24 cellular contexts compared by ENCODE assay signal in the genomic region with DNA sequence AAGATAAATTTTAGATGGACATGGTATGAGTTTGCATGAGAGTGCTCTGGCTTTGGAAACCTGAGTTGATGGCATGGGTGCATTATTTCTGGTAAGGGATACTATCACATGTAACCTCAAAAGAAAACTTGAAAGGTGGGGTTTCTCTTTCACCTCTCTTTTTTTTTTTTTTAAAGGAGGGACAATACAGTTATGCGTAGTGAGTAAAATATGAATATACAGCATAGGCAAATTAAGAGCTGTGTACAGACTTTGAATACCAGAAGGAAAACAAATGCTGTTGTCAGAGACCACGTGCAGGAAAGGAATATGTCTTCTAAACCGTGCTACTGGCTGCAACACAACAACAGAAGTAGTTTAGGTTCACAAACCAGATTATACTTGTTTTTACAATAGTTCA.
DNase-seq lines count a peak whose midpoint lies in the region; ATAC-seq and TF ChIP-seq lines count a peak whose summit lies in the region.
"Had no signal": no experiment of that assay in that cellular context is flagged by ENCODE, and none has a peak within 500 bp of the region (broad histone marks: within the 10 kb centered on the region; RNA-seq: fewer than 3 reads in every experiment).

No MANE protein-coding gene starts in this region.

- H2AFZ ChIP-seq in PC-9 = no peak overlapping the region
- H2AFZ ChIP-seq: neural progenitor cell had no signal

- H3K36me3 Mint-ChIP-seq in CD4-positive, alpha-beta T cell (ENCODE audit: low read depth) = no peaks in the 10 kb centered on the region
- peaks cover 2% of the 10 kb centered on the region for H3K36me3 Mint-ChIP-seq in memory B cell
- H3K36me3 Mint-ChIP-seq in activated CD4-positive, alpha-beta memory T cell treated with anti-CD3 and anti-CD28 coated beads, Interleukin-2, amount 10 ng/mL, durations not matched to agents 7 days and 5 days (ENCODE audit: low read depth) = peaks cover 6% of the 10 kb centered on the region

- peak overlapping the region; percentile 14 for H3K4me3 Mint-ChIP-seq in CD4-positive, alpha-beta T cell
- peak overlapping the region; percentile 3 for H3K4me3 Mint-ChIP-seq in memory B cell
- H3K4me3 Mint-ChIP-seq in activated CD4-positive, alpha-beta memory T cell treated with anti-CD3 and anti-CD28 coated beads, Interleukin-2, amount 10 ng/mL, durations not matched to agents 7 days and 5 days = no peak overlapping the region
- H3K4me3 Mint-ChIP-seq: H9, neural progenitor cell, type B pancreatic cell had no signal

- H3K4me1 Mint-ChIP-seq in CD4-positive, alpha-beta T cell (ENCODE audit: low read depth) = peaks cover 92% of the 10 kb centered on the region
- H3K4me1 Mint-ChIP-seq in memory B cell = peaks cover 71% of the 10 kb centered on the region
- peaks cover 47% of the 10 kb centered on the region for H3K4me1 Mint-ChIP-seq in activated CD4-positive, alpha-beta memory T cell treated with anti-CD3 and anti-CD28 coated beads, Interleukin-2, amount 10 ng/mL, durations not matched to agents 7 days and 5 days

- H3K27me3 Mint-ChIP-seq in CD4-positive, alpha-beta T cell = no peaks in the 10 kb centered on the region
- H3K27me3 Mint-ChIP-seq in memory B cell = no peaks in the 10 kb centered on the region
- H3K27me3 Mint-ChIP-seq in activated CD4-positive, alpha-beta memory T cell treated with anti-CD3 and anti-CD28 coated beads, Interleukin-2, amount 10 ng/mL, durations not matched to agents 7 days and 5 days = no peaks in the 10 kb centered on the region
- H3K27me3 Mint-ChIP-seq: type B pancreatic cell had no signal

- H3K4me2 ChIP-seq in PC-9 = no peak overlapping the region

- no peak for ATAC-seq in CD4-positive, alpha-beta T cell (ENCODE audit: poor library complexity)
- peak; percentile 75 for ATAC-seq in GM18867 (IDR thresholded peaks at IDR 0.05; ENCODE audit: unreplicated experiment)
- peak; percentile 52 for ATAC-seq in memory B cell (ENCODE audit: low read depth)
- ATAC-seq: heart left ventricle, mucosa of descending colon, SK-N-SH treated with all-trans-retinoic acid at 6 μM for 48 hours had no signal

- peaks cover 100% of the 10 kb centered on the region for H3K79me2 ChIP-seq in PC-9 (ENCODE audit: low read depth)

- TF ChIP-seq CTCF in CD4-positive, alpha-beta T cell (IDR thresholded peaks at IDR 0.05) = no peak
- TF ChIP-seq CTCF in PC-9 (conservative IDR thresholded peaks at IDR 0.05) (no peak), ascending aorta (IDR thresholded peaks at IDR 0.05) (no peak)

- BruUV-seq in PC-9 (replicated peaks; lab: Mats Ljungman, UMichigan) = no TSS peak

- peak overlapping the region; percentile 45 for H3K27ac Mint-ChIP-seq in CD4-positive, alpha-beta T cell
- peak overlapping the region; percentile 91 for H3K27ac Mint-ChIP-seq in memory B cell
- H3K27ac Mint-ChIP-seq in activated CD4-positive, alpha-beta memory T cell treated with anti-CD3 and anti-CD28 coated beads, Interleukin-2, amount 10 ng/mL, durations not matched to agents 7 days and 5 days = no peak overlapping the region
- H3K27ac Mint-ChIP-seq: neural progenitor cell, type B pancreatic cell had no signal

- CTCF ChIA-PET in CD4-positive, alpha-beta T cell (lab: Charles Lee) = interaction anchor here (1.2 to 1.6 kb wide), 2 partner anchors 9 to 18 kb away, joined by 3 to 4 read pairs; no protein-coding TSS in a partner anchor
- CTCF ChIA-PET in PC-9 (lab: Charles Lee) = no interaction called here
- CTCF ChIA-PET in activated CD4-positive, alpha-beta memory T cell treated with anti-CD3 and anti-CD28 coated beads, Interleukin-2, amount 10 ng/mL, durations not matched to agents 7 days and 5 days (lab: Charles Lee) = interaction anchor here (2.0 kb wide), 1 partner anchor 10 kb away, joined by 13 read pairs; no protein-coding TSS in a partner anchor

- H3F3A ChIP-seq in PC-9 (ENCODE audit: insufficient read depth, low read depth) = peaks cover 10% of the 10 kb centered on the region

- H4K20me1 ChIP-seq in PC-9 (ENCODE audit: insufficient read depth) = peaks cover 82% of the 10 kb centered on the region

- H3K4me1 ChIP-seq in PC-9 (replicated peaks; ENCODE audit: insufficient read depth) = no peaks in the 10 kb centered on the region
- peaks cover 0 to 17% of the 10 kb centered on the region in 2 donors for H3K4me1 ChIP-seq in ascending aorta
- H3K4me1 ChIP-seq: prostate gland had no signal

- H3K27ac ChIP-seq in CD4-positive, alpha-beta T cell (ENCODE audit: low read depth, low read length) = no peak overlapping the region
- H3K27ac ChIP-seq in PC-9 (peak overlapping the region; percentile 12; the same call in 1 of the 2 replicates), ascending aorta (no peak overlapping the region)
- H3K27ac ChIP-seq: heart left ventricle, left ventricle myocardium inferior, neural progenitor cell, prostate gland, RWPE1, stomach had no signal

- POLR2A ChIA-PET in CD4-positive, alpha-beta T cell (lab: Charles Lee) = interaction anchor here (0.6 to 0.9 kb wide), 3 partner anchors 11 to 410 kb away, joined by 3 to 4 read pairs (median 3); no protein-coding TSS in a partner anchor
- POLR2A ChIA-PET in PC-9 (lab: Charles Lee; ENCODE audit: unreplicated experiment) = no interaction called here
- POLR2A ChIA-PET in activated CD4-positive, alpha-beta memory T cell treated with anti-CD3 and anti-CD28 coated beads, Interleukin-2, amount 10 ng/mL, durations not matched to agents 7 days and 5 days (lab: Charles Lee) = interaction anchor here (0.7 kb wide), 1 partner anchor 61 kb away, joined by 3 read pairs; no protein-coding TSS in a partner anchor

- H3K4me3 ChIP-seq in PC-9 = no peak overlapping the region
- no peak overlapping the region for H3K4me3 ChIP-seq in ascending aorta
- H3K4me3 ChIP-seq: heart left ventricle, left ventricle myocardium inferior, mucosa of descending colon, neural progenitor cell, prostate gland, stomach had no signal

- H3K9me3 Mint-ChIP-seq in CD4-positive, alpha-beta T cell = no peaks in the 10 kb centered on the region
- H3K9me3 Mint-ChIP-seq in memory B cell = no peaks in the 10 kb centered on the region
- no peaks in the 10 kb centered on the region for H3K9me3 Mint-ChIP-seq in activated CD4-positive, alpha-beta memory T cell treated with anti-CD3 and anti-CD28 coated beads, Interleukin-2, amount 10 ng/mL, durations not matched to agents 7 days and 5 days
- H3K9me3 Mint-ChIP-seq: H9 had no signal

- intact Hi-C loops in CD4-positive, alpha-beta T cell (cut with DNase I, micrococcal nuclease) = loop anchor here in 1 of 2 experiments (5.0 kb wide), 1 partner anchor 38 kb away; no protein-coding TSS in a partner anchor
- intact Hi-C loops in PC-9 (cut with micrococcal nuclease; ENCODE audit: unreplicated experiment) = no loop called here
- intact Hi-C loops in ascending aorta (cut with DNase I) = no loop called here

- H3K9me3 ChIP-seq in CD4-positive, alpha-beta T cell (ENCODE audit: control insufficient read depth, low read length) = no peaks in the 10 kb centered on the region
- H3K9me3 ChIP-seq in PC-9 (ENCODE audit: insufficient read depth, low read depth) (no peaks in the 10 kb centered on the region), ascending aorta (no peaks in the 10 kb centered on the region)
- H3K9me3 ChIP-seq: Caco-2, heart left ventricle, left ventricle myocardium inferior, mucosa of descending colon, prostate gland, stomach had no signal

- H3K36me3 ChIP-seq in PC-9 (ENCODE audit: low read depth) (no peaks in the 10 kb centered on the region), ascending aorta (no peaks in the 10 kb centered on the region)
- H3K36me3 ChIP-seq: heart left ventricle, left ventricle myocardium inferior, neural progenitor cell, prostate gland, stomach had no signal

- H3K9me2 ChIP-seq in PC-9 (ENCODE audit: insufficient read depth) = no peaks in the 10 kb centered on the region

- DNase-seq in CD4-positive, alpha-beta T cell = no peak
- DNase-seq in PC-9 = no peak
- no peak for DNase-seq in memory B cell (ENCODE audit: low spot score in 2 of 2)
- no peak for DNase-seq in activated CD4-positive, alpha-beta memory T cell treated with anti-CD3 and anti-CD28 coated beads, Interleukin-2, amount 10 ng/mL, durations not matched to agents 7 days and 5 days
- DNase-seq in KG1 (lab: John Stamatoyannopoulos, UW) = no peak
- DNase-seq in ascending aorta (ENCODE audit: low spot score in 2 of 2) = no peak
- DNase-seq: activated CD4-positive, CD25-positive, alpha-beta regulatory T cell treated with anti-CD3 and anti-CD28 coated beads, Interleukin-2, amount 50 U/mL, for 72 hours; AML-193; Caco-2; H9; heart left ventricle; left ventricle myocardium inferior; mucosa of descending colon; NCI-H1105 treated with DMSO at 0.1 percent for 48 hours; NCI-H510A; stimulated activated CD4-positive, alpha-beta T cell treated with anti-CD3 and anti-CD28 coated beads, Interleukin-1b, Interleukin-23, amount 100 ng/mL, for 48 hours; stomach; T1000 had no signal

- no peaks in the 10 kb centered on the region for H3K27me3 ChIP-seq in CD4-positive, alpha-beta T cell (ENCODE audit: control insufficient read depth, insufficient read depth, low read length)
- H3K27me3 ChIP-seq in PC-9 (ENCODE audit: insufficient read depth, low read depth) = no peaks in the 10 kb centered on the region
- no peaks in the 10 kb centered on the region for H3K27me3 ChIP-seq in ascending aorta
- H3K27me3 ChIP-seq: heart left ventricle, neural progenitor cell, stomach had no signal
